ENCODE assay signal across 29 cellular contexts in genomic region chrX:138691186-138691585, GRCh38. TPM values are rescaled to one million over a fixed set of nuclear protein-coding genes. Genes with fewer than 3 reads are reported as not detected.
"Had no signal": no experiment of that assay in that cellular context is flagged by ENCODE, and none has a peak within 500 bp of the region (broad histone marks: within the 10 kb centered on the region; RNA-seq: fewer than 3 reads in every experiment).

No MANE protein-coding gene starts in this region.

- H3K4me1 Mint-ChIP-seq: activated B cell treated with CpG ODN at 0.5 μM for 24 hours; activated CD4-positive, alpha-beta T cell treated with anti-CD3 and anti-CD28 coated beads for 36 hours; activated CD8-positive, alpha-beta memory T cell treated with anti-CD3 and anti-CD28 coated beads, Interleukin-2, amount 10 ng/mL, durations not matched to agents 7 days and 5 days; activated naive CD4-positive, alpha-beta T cell treated with anti-CD3 and anti-CD28 coated beads, Interleukin-2, amount 50 U/mL, for 24 hours; mesothelial cell of epicardium; naive B cell; neural crest cell; stimulated activated memory B cell treated with anti-CD40 and anti-IgM and Interleukin-4, amounts not matched to agents 10 μg/mL and 1 μg/mL and 100 μg/mL, for 72 hours; T-cell had no signal

- H3K4me1 ChIP-seq: body of pancreas, right lobe of liver, stomach had no signal

- H3K27ac Mint-ChIP-seq: activated B cell treated with CpG ODN at 0.5 μM for 24 hours; activated CD4-positive, alpha-beta T cell treated with anti-CD3 and anti-CD28 coated beads for 36 hours; activated CD8-positive, alpha-beta memory T cell treated with anti-CD3 and anti-CD28 coated beads, Interleukin-2, amount 10 ng/mL, durations not matched to agents 7 days and 5 days; activated CD8-positive, alpha-beta T cell treated with anti-CD3 and anti-CD28 coated beads, Interleukin-2, amount 10 ng/mL, durations not matched to agents 7 days and 5 days; activated naive CD4-positive, alpha-beta T cell treated with anti-CD3 and anti-CD28 coated beads, Interleukin-2, amount 50 U/mL, for 24 hours; activated T-helper 2 cell treated with anti-CD3 and anti-CD28 coated beads, Interferon-gamma antibody, Interleukin-2, Interleukin-4, amounts not matched to agents 10 μg/mL and 5 μg/mL and 100 μg/mL, durations not matched to agents 14 hours and 24 hours and 36 hours; effector memory CD8-positive, alpha-beta T cell; mesothelial cell of epicardium; naive B cell; stimulated activated memory B cell treated with anti-CD40 and anti-IgM and Interleukin-4, amounts not matched to agents 10 μg/mL and 1 μg/mL and 100 μg/mL, for 72 hours; T-cell had no signal

- H3K4me3 ChIP-seq: body of pancreas, right lobe of liver, skin epidermis, stomach, tibial artery had no signal

- H3K27ac ChIP-seq: body of pancreas, right lobe of liver, skin epidermis, stomach had no signal

- H3K27me3 ChIP-seq: right lobe of liver, stomach, tibial artery had no signal

- H3K9me3 ChIP-seq: body of pancreas, right lobe of liver, stomach, tibial artery had no signal

- H3K36me3 Mint-ChIP-seq: activated CD8-positive, alpha-beta memory T cell treated with anti-CD3 and anti-CD28 coated beads, Interleukin-2, amount 10 ng/mL, durations not matched to agents 7 days and 5 days; activated naive CD4-positive, alpha-beta T cell treated with anti-CD3 and anti-CD28 coated beads, Interleukin-2, amount 50 U/mL, for 24 hours; mesothelial cell of epicardium; naive B cell; stimulated activated memory B cell treated with anti-CD40 and anti-IgM and Interleukin-4, amounts not matched to agents 10 μg/mL and 1 μg/mL and 100 μg/mL, for 72 hours; T-cell had no signal

- H3K27me3 Mint-ChIP-seq: activated B cell treated with CpG ODN at 0.5 μM for 24 hours; activated CD8-positive, alpha-beta memory T cell treated with anti-CD3 and anti-CD28 coated beads, Interleukin-2, amount 10 ng/mL, durations not matched to agents 7 days and 5 days; activated naive CD4-positive, alpha-beta T cell treated with anti-CD3 and anti-CD28 coated beads, Interleukin-2, amount 50 U/mL, for 24 hours; effector memory CD8-positive, alpha-beta T cell; naive B cell; stimulated activated memory B cell treated with anti-CD40 and anti-IgM and Interleukin-4, amounts not matched to agents 10 μg/mL and 1 μg/mL and 100 μg/mL, for 72 hours had no signal

- H3K9me3 Mint-ChIP-seq: activated B cell treated with CpG ODN at 0.5 μM for 24 hours; activated naive CD4-positive, alpha-beta T cell treated with anti-CD3 and anti-CD28 coated beads, Interleukin-2, amount 50 U/mL, for 24 hours; activated T-helper 2 cell treated with anti-CD3 and anti-CD28 coated beads, Interferon-gamma antibody, Interleukin-2, Interleukin-4, amounts not matched to agents 10 μg/mL and 5 μg/mL and 100 μg/mL, durations not matched to agents 14 hours and 24 hours and 36 hours; effector memory CD8-positive, alpha-beta T cell; neural crest cell; stimulated activated memory B cell treated with anti-CD40 and anti-IgM and Interleukin-4, amounts not matched to agents 10 μg/mL and 1 μg/mL and 100 μg/mL, for 72 hours; T-cell had no signal

- DNase-seq: activated B cell treated with CpG ODN at 0.5 μM for 24 hours; activated CD4-positive, alpha-beta T cell treated with anti-CD3 and anti-CD28 coated beads for 36 hours; activated CD8-positive, alpha-beta memory T cell treated with anti-CD3 and anti-CD28 coated beads, Interleukin-2, amount 10 ng/mL, durations not matched to agents 7 days and 5 days; activated CD8-positive, alpha-beta T cell treated with anti-CD3 and anti-CD28 coated beads, Interleukin-2, amount 10 ng/mL, durations not matched to agents 7 days and 5 days; activated T-cell treated with anti-CD3 and anti-CD28 coated beads, Interleukin-2, amount 50 U/mL, for 48 hours; body of pancreas; cortex of kidney; effector memory CD8-positive, alpha-beta T cell; erythroblast; head of caudate nucleus; hippocampal formation; left cardiac atrium; left ventricle myocardium superior; naive B cell; right lobe of liver; stimulated activated CD4-positive, alpha-beta T cell treated with anti-CD3 and anti-CD28 coated beads, Interleukin-4, amount 100 ng/mL, for 24 hours; stomach; T-cell; tibial artery had no signal

- H3K4me3 Mint-ChIP-seq: activated B cell treated with CpG ODN at 0.5 μM for 24 hours; activated CD4-positive, alpha-beta T cell treated with anti-CD3 and anti-CD28 coated beads for 36 hours; activated CD8-positive, alpha-beta memory T cell treated with anti-CD3 and anti-CD28 coated beads, Interleukin-2, amount 10 ng/mL, durations not matched to agents 7 days and 5 days; activated CD8-positive, alpha-beta T cell treated with anti-CD3 and anti-CD28 coated beads, Interleukin-2, amount 10 ng/mL, durations not matched to agents 7 days and 5 days; activated naive CD4-positive, alpha-beta T cell treated with anti-CD3 and anti-CD28 coated beads, Interleukin-2, amount 50 U/mL, for 24 hours; effector memory CD8-positive, alpha-beta T cell; mesothelial cell of epicardium; naive B cell; neural crest cell; stimulated activated memory B cell treated with anti-CD40 and anti-IgM and Interleukin-4, amounts not matched to agents 10 μg/mL and 1 μg/mL and 100 μg/mL, for 72 hours; T-cell had no signal

- H3K36me3 ChIP-seq: right lobe of liver, stomach, tibial artery had no signal

RNA-seq across cellular contexts. Expression of gene FGF13, which starts 20.3 kb away (rescaled TPM):
- total RNA-seq: activated B cell treated with CpG ODN at 0.5 μM for 24 hours; activated CD4-positive, alpha-beta T cell treated with anti-CD3 and anti-CD28 coated beads for 36 hours; activated CD8-positive, alpha-beta memory T cell treated with anti-CD3 and anti-CD28 coated beads, Interleukin-2, amount 10 ng/mL, durations not matched to agents 7 days and 5 days; activated CD8-positive, alpha-beta T cell treated with anti-CD3 and anti-CD28 coated beads, Interleukin-2, amount 10 ng/mL, durations not matched to agents 7 days and 5 days; activated T-helper 2 cell treated with anti-CD3 and anti-CD28 coated beads, Interferon-gamma antibody, Interleukin-2, Interleukin-4, amounts not matched to agents 10 μg/mL and 5 μg/mL and 100 μg/mL, durations not matched to agents 14 hours and 24 hours and 36 hours; fibroblast of villous mesenchyme; osteocyte; T-helper 2 cell treated with Interferon-gamma antibody and Interleukin-4, amounts not matched to agents 100 ng/mL and 5 ng/mL, for 36 hours had no signal
- polyA plus RNA-seq: keratinocyte had no signal
